ENCODE assay signal across 16 cellular contexts in the genomic region with DNA sequence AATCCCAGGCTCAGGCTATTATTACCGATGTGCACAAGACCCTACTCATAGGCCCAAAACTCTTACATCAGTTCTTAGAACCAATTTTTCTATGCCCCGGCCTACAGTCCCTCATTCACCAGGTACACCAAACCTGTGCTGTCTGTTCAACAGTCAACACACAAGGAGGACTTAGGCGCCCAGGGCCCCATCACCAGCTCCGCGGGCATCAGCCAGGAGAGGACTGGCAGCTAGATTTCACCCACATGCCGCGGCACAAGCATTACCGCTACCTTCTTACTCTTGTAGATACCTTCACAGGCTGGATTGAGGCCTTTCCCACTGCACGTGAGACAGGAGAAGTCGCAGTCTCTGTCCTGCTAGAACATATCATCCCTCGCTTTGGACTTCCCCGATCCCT.
DNase-seq lines count a peak whose midpoint lies in the region; FAIRE-seq and TF ChIP-seq lines count a peak whose summit lies in the region.
"Had no signal": no experiment of that assay in that cellular context is flagged by ENCODE, and none has a peak within 500 bp of the region (broad histone marks: within the 10 kb centered on the region; RNA-seq: fewer than 3 reads in every experiment).

No MANE protein-coding gene starts in this region.

- peaks cover 4% of the 10 kb centered on the region for H3K9me3 ChIP-seq in H9 (ENCODE audit: control insufficient read depth, low read depth, low read length)
- no peaks in the 10 kb centered on the region for H3K9me3 ChIP-seq in kidney (ENCODE audit: control insufficient read depth in 1 of 2, low read length in 2 of 2)
- no peaks in the 10 kb centered on the region for H3K9me3 ChIP-seq in osteoblast (ENCODE audit: low read depth, low read length)
- H3K9me3 ChIP-seq in thyroid gland = no peaks in the 10 kb centered on the region
- H3K9me3 ChIP-seq: Caco-2 had no signal

- in situ Hi-C loops in GM13976 (cut with MboI; ENCODE audit: low sequenced_read_pairs, unreplicated experiment) = no loop called here

- H3K4me1 Mint-ChIP-seq in H9 = no peaks in the 10 kb centered on the region
- H3K4me1 Mint-ChIP-seq: CD4-positive, alpha-beta memory T cell; GM23338 had no signal

- H2AK5ac ChIP-seq in H9 (ENCODE audit: insufficient read length, low read length) = no peak overlapping the region

- no peak for TF ChIP-seq CTCF in H9 (conservative IDR thresholded peaks at IDR 0.05)
- no peak for TF ChIP-seq CTCF in kidney (IDR thresholded peaks at IDR 0.05; ENCODE audit: borderline replicate concordance, extremely low read depth, insufficient read depth)
- no peak for TF ChIP-seq CTCF in osteoblast (IDR thresholded peaks at IDR 0.05; ENCODE audit: extremely low read depth, low read depth, low read length)
- no peak for TF ChIP-seq CTCF in thyroid gland (IDR thresholded peaks at IDR 0.05)
- TF ChIP-seq CTCF in GM13976 (IDR thresholded peaks at IDR 0.05; ENCODE audit: borderline replicate concordance, control extremely low read depth, extremely low read depth, insufficient read depth, missing control alignments) = no peak

- no peak for TF ChIP-seq POLR2A in thyroid gland (IDR thresholded peaks at IDR 0.05)

- H2BK120ac ChIP-seq in H9 (ENCODE audit: low read depth, low read length, poor library complexity, severe bottlenecking) = no peak overlapping the region

- no peak for DNase-seq in H9
- peak; percentile 54 for DNase-seq in kidney
- peak; percentile 35 for DNase-seq in osteoblast (ENCODE audit: insufficient read length, low spot score, missing footprints)
- no peak for DNase-seq in thyroid gland
- DNase-seq in HuH-7.5 (ENCODE audit: low spot score) = no peak
- DNase-seq in GM13976 (ENCODE audit: low spot score) = no peak
- DNase-seq: C1 segment of cervical spinal cord; Caco-2; CD4-positive, alpha-beta memory T cell; DMS153; DND-41; HCEC 1CT had no signal

- H3K36me3 ChIP-seq in kidney (ENCODE audit: control insufficient read depth in 1 of 2, insufficient read depth in 2 of 2, low read length in 2 of 2) (no peaks in the 10 kb centered on the region), osteoblast (ENCODE audit: insufficient read depth, low read length) (no peaks in the 10 kb centered on the region), thyroid gland (no peaks in the 10 kb centered on the region)

- H3K4ac ChIP-seq in H9 (ENCODE audit: low read depth, low read length) = no peak overlapping the region

- WGBS in H9 (ENCODE audit: extremely low coverage, insufficient read length, low lambda C conversion rate) = no CpG with 5 or more reads among the region's 12 CpGs
- 93 to 96% methylated on average over 9 to 12 of the region's 12 CpGs for WGBS in thyroid gland, 2 donors

- no peak overlapping the region for H3K4me3 Mint-ChIP-seq in H9
- H3K4me3 Mint-ChIP-seq: GM23338 had no signal

- no peak overlapping the region for H2BK20ac ChIP-seq in H9 (ENCODE audit: low read depth, low read length, poor library complexity, severe bottlenecking)

- intact Hi-C loops in kidney (cut with DNase I) = no loop called here
- intact Hi-C loops in thyroid gland (cut with DNase I) = no loop called here

- no peak overlapping the region for H3T11ph ChIP-seq in H9 (ENCODE audit: low read length)

- FAIRE-seq in kidney (lab: Jason Lieb, UNC) = no peak
- FAIRE-seq: G401.6, GM12878, GM18507 had no signal

- no peaks in the 10 kb centered on the region for H3K27me3 ChIP-seq in H9 (ENCODE audit: insufficient read depth, low read length)
- no peaks in the 10 kb centered on the region for H3K27me3 ChIP-seq in osteoblast (ENCODE audit: insufficient read depth, low read length)
- no peaks in the 10 kb centered on the region for H3K27me3 ChIP-seq in thyroid gland

- H2BK5ac ChIP-seq in H9 (ENCODE audit: insufficient read length, low read length) = no peak overlapping the region

- H3K27me3 Mint-ChIP-seq in H9 (ENCODE audit: low read depth) = peaks cover 5% of the 10 kb centered on the region
- H3K27me3 Mint-ChIP-seq: CD4-positive, alpha-beta memory T cell had no signal

- H3K4me2 ChIP-seq in H9 (ENCODE audit: insufficient read depth, insufficient read length, low read length) (no peak overlapping the region), osteoblast (ENCODE audit: insufficient read depth, low read length) (no peak overlapping the region)
- H3K4me2 ChIP-seq: GM23338 had no signal

- peaks cover 68 to 69% of the 10 kb centered on the region in 2 experiments for H3K9me3 Mint-ChIP-seq in H9

- no peak overlapping the region for H3K18ac ChIP-seq in H9 (ENCODE audit: insufficient read length, low read depth, low read length)

- no peaks in the 10 kb centered on the region for H3K23me2 ChIP-seq in H9 (ENCODE audit: insufficient read length, low read depth, low read length, poor library complexity, severe bottlenecking)

- no peak overlapping the region for H3K56ac ChIP-seq in H9 (ENCODE audit: insufficient read length, low read depth, low read length)

- peaks cover 59 to 78% (median 63%) of the 10 kb centered on the region in 3 experiments for H3K36me3 Mint-ChIP-seq in H9 (ENCODE audit: insufficient read depth in 1 of 3, low read depth in 3 of 3)
- H3K36me3 Mint-ChIP-seq: CD4-positive, alpha-beta memory T cell had no signal

- H3K27ac ChIP-seq in H9 (ENCODE audit: insufficient read length, low read depth, low read length) (no peak overlapping the region), kidney (ENCODE audit: low read depth in 2 of 2, low read length in 2 of 2) (no peak overlapping the region), osteoblast (ENCODE audit: low read depth, low read length) (no peak overlapping the region), thyroid gland (no peak overlapping the region)

- H3K27ac Mint-ChIP-seq in H9 = peak overlapping the region in 2 of 3 experiments; percentile 19 to 51; a peak in 2 of 7 replicates
- H3K27ac Mint-ChIP-seq: CD4-positive, alpha-beta memory T cell; GM23338 had no signal

- no peaks in the 10 kb centered on the region for H3K79me2 ChIP-seq in H9 (ENCODE audit: insufficient read depth, low read length)
- no peaks in the 10 kb centered on the region for H3K79me2 ChIP-seq in osteoblast (ENCODE audit: insufficient read depth, low read length)

- H3K79me1 ChIP-seq in H9 (ENCODE audit: insufficient read depth, low read depth, low read length, poor library complexity, severe bottlenecking) = no peaks in the 10 kb centered on the region

- no peak overlapping the region for H4K5ac ChIP-seq in H9 (ENCODE audit: insufficient read length, low read depth, low read length)

- H4K20me1 ChIP-seq in H9 (ENCODE audit: control insufficient read depth, insufficient read depth, insufficient read length) = no peaks in the 10 kb centered on the region
- H4K20me1 ChIP-seq in osteoblast (ENCODE audit: insufficient read depth, low read length) = no peaks in the 10 kb centered on the region

- H2AFZ ChIP-seq in H9 (ENCODE audit: low read length) = no peak overlapping the region
- no peak overlapping the region for H2AFZ ChIP-seq in osteoblast (ENCODE audit: low read length)
- H2AFZ ChIP-seq: GM23338 had no signal

- H4K8ac ChIP-seq in H9 (replicated peaks; ENCODE audit: insufficient read length, low read depth, low read length) = no peak overlapping the region

- H3K14ac ChIP-seq in H9 (ENCODE audit: insufficient read depth, low read length) = no peak overlapping the region

- H3K23ac ChIP-seq in H9 (ENCODE audit: insufficient read length, low read depth, low read length) = no peak overlapping the region

- H3K9ac ChIP-seq in H9 (ENCODE audit: extremely low read depth, insufficient read length, low read length) (no peak overlapping the region), kidney (ENCODE audit: low read length in 2 of 2) (no peak overlapping the region)

- H2BK12ac ChIP-seq in H9 (ENCODE audit: insufficient read length, low read depth, low read length) = no peak overlapping the region

- H3K4me3 ChIP-seq in kidney (ENCODE audit: low read length in 2 of 2) = no peak overlapping the region
- H3K4me3 ChIP-seq in osteoblast (ENCODE audit: insufficient read depth, low read length) = no peak overlapping the region
- no peak overlapping the region for H3K4me3 ChIP-seq in thyroid gland (replicated peaks in 1 of 3)
- H3K4me3 ChIP-seq: GM12878, GM23338 had no signal

- H3K4me1 ChIP-seq in H9 (ENCODE audit: insufficient read depth, low read length) = no peaks in the 10 kb centered on the region
- H3K4me1 ChIP-seq in kidney (ENCODE audit: control insufficient read depth in 1 of 2, insufficient read depth in 1 of 2, low read depth in 1 of 2, low read length in 2 of 2) = no peaks in the 10 kb centered on the region
- no peaks in the 10 kb centered on the region for H3K4me1 ChIP-seq in osteoblast (ENCODE audit: insufficient read depth, low read length)
- no peaks in the 10 kb centered on the region for H3K4me1 ChIP-seq in thyroid gland
- H3K4me1 ChIP-seq: Caco-2 had no signal

- H2BK15ac ChIP-seq in H9 (ENCODE audit: low read depth, low read length) = no peak overlapping the region

- H4K91ac ChIP-seq in H9 (ENCODE audit: insufficient read length, low read depth, low read length) = no peak overlapping the region

Comparison
In these comparisons a context has a peak if more than half of its experiments do, and no peak if none do; other contexts are left out.
1. DNase-seq: peak in kidney (single experiment) and osteoblast (single experiment); none in H9 (single experiment), thyroid gland (0 of 2), HuH-7.5 (single experiment) and GM13976 (single experiment).